In genomic region chr2:241314181-241314932, GRCh38 we compare ENCODE assay signal across 8 cellular contexts. TPM values are rescaled to one million over a fixed set of nuclear protein-coding genes. Genes with fewer than 3 reads are reported as not detected.
DNase-seq lines count a peak whose midpoint lies in the region; ATAC-seq and TF ChIP-seq lines count a peak whose summit lies in the region.

No MANE protein-coding gene starts in this region.

- H3K9me3 ChIP-seq in OCI-LY3 (ENCODE audit: insufficient read depth, low read length): no peaks in the 10 kb centered on the region
- H3K9me3 ChIP-seq in naive thymus-derived CD4-positive, alpha-beta T cell (ENCODE audit: control insufficient read depth in 2 of 3, low read length in 3 of 3): no peaks in the 10 kb centered on the region

- peaks cover 63% of the 10 kb centered on the region for H4K20me1 ChIP-seq in OCI-LY3 (ENCODE audit: insufficient read depth, low read length)

- H3K4me3 ChIP-seq in OCI-LY3 (ENCODE audit: low read length): peak overlapping the region; percentile 97
- H3K4me3 ChIP-seq in naive thymus-derived CD4-positive, alpha-beta T cell (ENCODE audit: low read length): peak overlapping the region; percentile 98

- peaks cover 7% of the 10 kb centered on the region for H3K36me3 ChIP-seq in OCI-LY3 (replicated peaks; ENCODE audit: low read depth, low read length)
- H3K36me3 ChIP-seq in naive thymus-derived CD4-positive, alpha-beta T cell (ENCODE audit: control insufficient read depth in 2 of 3, insufficient read depth in 3 of 3, low read length in 3 of 3): peaks cover 0 to 9% (median 0%) of the 10 kb centered on the region in 3 experiments

- H3K27ac Mint-ChIP-seq in naive thymus-derived CD4-positive, alpha-beta T cell: peak overlapping the region; percentile 89 to 100 (median 96)

- no peak for ATAC-seq in activated T-cell treated with anti-CD3 and anti-CD28 coated beads, Interleukin-2, amount 50 U/mL, for 4 hours
- no peak for ATAC-seq in naive thymus-derived CD4-positive, alpha-beta T cell
- no peak for ATAC-seq in HG03439 (IDR thresholded peaks at IDR 0.05; ENCODE audit: unreplicated experiment)

- DNase-seq in activated T-cell treated with anti-CD3 and anti-CD28 coated beads, Interleukin-2, amount 50 U/mL, for 4 hours: no peak
- no peak for DNase-seq in activated T-cell treated with anti-CD3 and anti-CD28 coated beads for 4 hours
- peak; percentile 66 for DNase-seq in dermis blood vessel endothelial cell
- no peak for DNase-seq in naive thymus-derived CD4-positive, alpha-beta T cell
- no peak for DNase-seq in NCI-H1105 treated with DMSO at 0.1 percent for 48 hours (lab: John Stamatoyannopoulos, UW)
- no peak for DNase-seq in stimulated activated naive CD4-positive, alpha-beta T cell (lab: John Stamatoyannopoulos, UW)

- no peaks in the 10 kb centered on the region for H3K27me3 ChIP-seq in OCI-LY3 (ENCODE audit: low read depth, low read length)
- H3K27me3 ChIP-seq in naive thymus-derived CD4-positive, alpha-beta T cell (ENCODE audit: control insufficient read depth in 2 of 2, insufficient read depth in 2 of 2, low read length in 2 of 2): no peaks in the 10 kb centered on the region

- POLR2A ChIA-PET in naive thymus-derived CD4-positive, alpha-beta T cell (lab: Charles Lee): interaction anchor here (0.5 to 5.0 kb wide), 20 partner anchors 10 to 746 kb away, joined by 3 to 87 read pairs (median 4); partner anchors contain the start of genes ATG4B, DTYMK, MTERF4 and PASK

- no peak overlapping the region; the same call in 1 of the 2 replicates for H2AFZ ChIP-seq in OCI-LY3 (ENCODE audit: low read depth, low read length)

- peak overlapping the region; percentile 96 for H3K4me3 Mint-ChIP-seq in activated T-cell treated with anti-CD3 and anti-CD28 coated beads, Interleukin-2, amount 50 U/mL, for 4 hours
- peak overlapping the region; percentile 87 to 100 (median 98) for H3K4me3 Mint-ChIP-seq in naive thymus-derived CD4-positive, alpha-beta T cell

- peaks cover 75% of the 10 kb centered on the region for H3K4me1 Mint-ChIP-seq in activated T-cell treated with anti-CD3 and anti-CD28 coated beads, Interleukin-2, amount 50 U/mL, for 4 hours (ENCODE audit: low read depth)
- peaks cover 62 to 84% (median 77%) of the 10 kb centered on the region in 7 donors for H3K4me1 Mint-ChIP-seq in naive thymus-derived CD4-positive, alpha-beta T cell

- H3K9ac ChIP-seq in OCI-LY3 (ENCODE audit: low read length): peak overlapping the region; percentile 100

- H3K9me3 Mint-ChIP-seq in activated T-cell treated with anti-CD3 and anti-CD28 coated beads, Interleukin-2, amount 50 U/mL, for 4 hours: no peaks in the 10 kb centered on the region
- peaks cover 0 to 3% (median 0%) of the 10 kb centered on the region in 11 donors for H3K9me3 Mint-ChIP-seq in naive thymus-derived CD4-positive, alpha-beta T cell

- TF ChIP-seq CTCF in OCI-LY3 (IDR thresholded peaks at IDR 0.05; ENCODE audit: low read depth, low read length): no peak

- peaks cover 96% of the 10 kb centered on the region for H3K79me2 ChIP-seq in OCI-LY3 (ENCODE audit: low read length)

- peaks cover 48% of the 10 kb centered on the region for H3K4me1 ChIP-seq in OCI-LY3 (ENCODE audit: low read length)
- peaks cover 43 to 48% of the 10 kb centered on the region in 2 donors for H3K4me1 ChIP-seq in naive thymus-derived CD4-positive, alpha-beta T cell (ENCODE audit: control insufficient read depth in 2 of 2, insufficient read depth in 2 of 2, low read length in 2 of 2)

- intact Hi-C loops in naive thymus-derived CD4-positive, alpha-beta T cell (cut with micrococcal nuclease): loop anchor here in 1 of 2 donors (2.0 kb wide), 3 partner anchors 22 to 302 kb away; partner anchors contain the start of gene MTERF4

- H3K27ac ChIP-seq in OCI-LY3 (ENCODE audit: low read length): peak overlapping the region; percentile 97
- H3K27ac ChIP-seq in naive thymus-derived CD4-positive, alpha-beta T cell (ENCODE audit: low read depth, low read length): peak overlapping the region; percentile 95

- peak overlapping the region; percentile 86 for H3K4me2 ChIP-seq in OCI-LY3 (ENCODE audit: low read length)

- H3K27me3 Mint-ChIP-seq in activated T-cell treated with anti-CD3 and anti-CD28 coated beads, Interleukin-2, amount 50 U/mL, for 4 hours (ENCODE audit: low read depth): no peaks in the 10 kb centered on the region
- H3K27me3 Mint-ChIP-seq in naive thymus-derived CD4-positive, alpha-beta T cell: no peaks in the 10 kb centered on the region

- H3K36me3 Mint-ChIP-seq in activated T-cell treated with anti-CD3 and anti-CD28 coated beads, Interleukin-2, amount 50 U/mL, for 4 hours (ENCODE audit: insufficient read depth): peaks cover 18% of the 10 kb centered on the region
- H3K36me3 Mint-ChIP-seq in naive thymus-derived CD4-positive, alpha-beta T cell: peaks cover 0 to 8% (median 4%) of the 10 kb centered on the region in 5 donors

- CTCF ChIA-PET in naive thymus-derived CD4-positive, alpha-beta T cell (lab: Charles Lee): interaction anchor here (0.5 to 1.2 kb wide), 4 partner anchors 13 to 417 kb away, joined by 3 to 4 read pairs (median 3); no protein-coding TSS in a partner anchor

RNA-seq across cellular contexts. Expression of gene HDLBP, which starts 1.1 kb away (rescaled TPM):
- 100 to 1,000 TPM; 231 to 270 (median 257) TPM for total RNA-seq in activated T-cell treated with anti-CD3 and anti-CD28 coated beads, Interleukin-2, amount 50 U/mL, for 4 hours
- total RNA-seq in dermis blood vessel endothelial cell: 594 and 863 TPM in 2 replicates
- total RNA-seq in naive thymus-derived CD4-positive, alpha-beta T cell: 100 to 1,000 TPM; 127 to 231 (median 169) TPM
- 10 to 100 TPM; 42.8 to 71.8 TPM for polyA plus RNA-seq in naive thymus-derived CD4-positive, alpha-beta T cell

RNA-seq across cellular contexts. Expression of gene SEPTIN2, which starts 1.4 kb away (rescaled TPM):
- total RNA-seq in activated T-cell treated with anti-CD3 and anti-CD28 coated beads, Interleukin-2, amount 50 U/mL, for 4 hours: 100 to 1,000 TPM; 185 to 215 (median 189) TPM
- total RNA-seq in dermis blood vessel endothelial cell: 529 and 622 TPM in 2 replicates
- 100 to 1,000 TPM; 189 to 340 (median 209) TPM for total RNA-seq in naive thymus-derived CD4-positive, alpha-beta T cell
- polyA plus RNA-seq in naive thymus-derived CD4-positive, alpha-beta T cell: 100 to 1,000 TPM; 129 to 134 TPM

RNA-seq across cellular contexts. Expression of gene FARP2, which starts 41.7 kb away (rescaled TPM):
- total RNA-seq in activated T-cell treated with anti-CD3 and anti-CD28 coated beads, Interleukin-2, amount 50 U/mL, for 4 hours: 10 to 100 TPM; 29.5 to 35.6 (median 30.3) TPM
- 38.3 and 43.8 TPM in 2 replicates for total RNA-seq in dermis blood vessel endothelial cell
- 10 to 100 TPM; 12.4 to 31.0 (median 22.1) TPM for total RNA-seq in naive thymus-derived CD4-positive, alpha-beta T cell
- polyA plus RNA-seq in naive thymus-derived CD4-positive, alpha-beta T cell: 1 to 10 TPM; 6.2 to 7.2 TPM
